21 cellular contexts compared by ENCODE assay signal in the genomic region with DNA sequence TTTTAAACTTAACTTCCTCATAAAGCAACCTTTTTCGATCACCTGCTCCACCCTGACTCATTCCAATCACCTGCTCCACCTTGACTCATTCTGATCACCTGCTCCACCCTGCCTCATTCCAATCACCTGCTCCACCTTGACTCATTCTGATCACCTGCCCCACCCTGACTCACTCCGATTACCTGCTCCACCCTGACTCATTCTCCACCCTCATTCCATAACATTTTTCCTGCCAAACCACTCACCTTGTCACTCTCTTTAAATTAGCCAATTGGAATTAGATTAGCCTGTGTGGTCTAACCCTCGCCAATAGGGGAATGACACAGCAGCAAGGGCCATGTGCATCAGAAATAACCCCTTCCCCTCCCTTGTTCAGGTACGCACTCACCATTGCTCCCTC. TPM values are rescaled to one million over a fixed set of nuclear protein-coding genes. Genes with fewer than 3 reads are reported as not detected.
DNase-seq lines count a peak whose midpoint lies in the region; ATAC-seq, FAIRE-seq and TF ChIP-seq lines count a peak whose summit lies in the region.
"Had no signal": no experiment of that assay in that cellular context is flagged by ENCODE, and none has a peak within 500 bp of the region (broad histone marks: within the 10 kb centered on the region; RNA-seq: fewer than 3 reads in every experiment).

No MANE protein-coding gene starts in this region.

- peaks cover 9% of the 10 kb centered on the region for H3K9me3 Mint-ChIP-seq in GM23338
- H3K9me3 Mint-ChIP-seq in natural killer cell, result no peaks in the 10 kb centered on the region
- H3K9me3 Mint-ChIP-seq: activated CD4-positive, alpha-beta memory T cell treated with anti-CD3 and anti-CD28 coated beads for 36 hours had no signal

- H3K56ac ChIP-seq in H1 (replicated peaks; ENCODE audit: insufficient read length, low read depth, low read length), result no peak overlapping the region

- peaks cover 11% of the 10 kb centered on the region for H3K4me1 ChIP-seq in GM23338 (ENCODE audit: insufficient read depth)
- H3K4me1 ChIP-seq in H1 (replicated peaks in 1 of 4; ENCODE audit: control insufficient read depth in 3 of 4, insufficient read depth in 4 of 4, low read length in 3 of 4), result peaks cover 0 to 6% (median 4%) of the 10 kb centered on the region in 4 experiments; a peak in 4 of 7 replicates
- H3K4me1 ChIP-seq: left lung, psoas muscle had no signal

- H3K27me3 ChIP-seq in GM23338 (ENCODE audit: insufficient read depth) (no peaks in the 10 kb centered on the region), H1 (replicated peaks in 1 of 4; ENCODE audit: control insufficient read depth in 3 of 4, extremely low read depth in 1 of 4, insufficient read depth in 3 of 4, low read length in 3 of 4) (no peaks in the 10 kb centered on the region)
- H3K27me3 ChIP-seq: left lung had no signal

- H3K36me3 Mint-ChIP-seq in GM23338 (ENCODE audit: low read depth), result peaks cover 13% of the 10 kb centered on the region
- no peaks in the 10 kb centered on the region for H3K36me3 Mint-ChIP-seq in natural killer cell

- H2BK15ac ChIP-seq in H1 (ENCODE audit: low read length), result no peak overlapping the region

- H3K27ac ChIP-seq in GM23338 (ENCODE audit: low read depth) (no peak overlapping the region), H1 (ENCODE audit: low read depth, low read length) (no peak overlapping the region)
- H3K27ac ChIP-seq: left lung, psoas muscle had no signal

- ATAC-seq in GM23338 (no peak), natural killer cell (no peak), GM19397 (IDR thresholded peaks at IDR 0.05; ENCODE audit: unreplicated experiment) (no peak)
- ATAC-seq: left lung, psoas muscle had no signal

- CTCF ChIA-PET in H1 (lab: Charles Lee; ENCODE audit: partially characterized antibody), result no interaction called here

- no peak overlapping the region for H2BK20ac ChIP-seq in H1 (ENCODE audit: low read length)

- H3K4me3 Mint-ChIP-seq in GM23338 (no peak overlapping the region), natural killer cell (no peak overlapping the region)
- H3K4me3 Mint-ChIP-seq: activated CD4-positive, alpha-beta memory T cell treated with anti-CD3 and anti-CD28 coated beads for 36 hours; activated T-cell treated with anti-CD3 and anti-CD28 coated beads, Interleukin-2, amount 50 U/mL, for 24 hours; CD8-positive, alpha-beta memory T cell had no signal

- POLR2A ChIA-PET in H1 (lab: Charles Lee; ENCODE audit: partially characterized antibody), result no interaction called here

- no peak overlapping the region for H3K9ac ChIP-seq in H1 (replicated peaks in 1 of 4; ENCODE audit: extremely low read depth in 1 of 4, low read depth in 3 of 4, low read length in 3 of 4)

- peaks cover 3% of the 10 kb centered on the region; the same call in 1 of the 2 replicates for H3K9me2 ChIP-seq in GM23338 (ENCODE audit: insufficient read depth)

- no peak for TF ChIP-seq POLR2A in H1 (IDR thresholded peaks at IDR 0.05; ENCODE audit: control extremely low read depth in 1 of 2, low read depth in 2 of 2, low read length in 2 of 2)

- in situ Hi-C loops in GM13977 (cut with MboI; ENCODE audit: low pct_unique_long_range_greater_than_20kb, low sequenced_read_pairs, unreplicated experiment), result no loop called here

- 85% methylated on average over 4 of the region's 4 CpGs; no CpG with 5 or more reads in 1 of the 2 experiments for WGBS in H1 (ENCODE audit: extremely low coverage in 1 of 2, insufficient coverage in 1 of 2, insufficient read length in 1 of 2, insufficient replicate concordance in 2 of 2, low coverage in 1 of 2, low lambda C conversion rate in 2 of 2, missing lambda C conversion rate in 1 of 2), 2 experiments

- no peak overlapping the region for H2BK120ac ChIP-seq in H1 (replicated peaks; ENCODE audit: low read depth, low read length)

- DNase-seq in GM23338 (ENCODE audit: low spot score) (peak; percentile 3), NCI-H226 (peak; percentile 55), H1 (ENCODE audit: low read depth in 1 of 2, low spot score in 2 of 2) (no peak), mucosa of gallbladder (ENCODE audit: low spot score) (peak; percentile 88), natural killer cell (no peak), GM13977 (ENCODE audit: low spot score) (no peak), NCI-H2171 treated with DMSO at 0.1 percent for 48 hours (lab: John Stamatoyannopoulos, UW) (no peak)
- DNase-seq: activated CD4-positive, alpha-beta memory T cell treated with anti-CD3 and anti-CD28 coated beads for 36 hours; activated naive CD4-positive, alpha-beta T cell; activated T-cell treated with anti-CD3 and anti-CD28 coated beads, Interleukin-2, amount 50 U/mL, for 24 hours; CD8-positive, alpha-beta memory T cell; effector CD8-positive, alpha-beta T cell; left lung; MV-4-11; NCI-H1694 treated with DMSO at 0.1 percent for 48 hours; NCI-H774; psoas muscle; small intestine; stimulated activated CD4-positive, alpha-beta T cell treated with anti-CD3 and anti-CD28 coated beads, Interleukin-4, amount 100 ng/mL, for 24 hours had no signal

- no peak for TF ChIP-seq CTCF in GM23338 (conservative IDR thresholded peaks at IDR 0.05; ENCODE audit: low read depth in 2 of 2)
- TF ChIP-seq CTCF in H1 (IDR thresholded peaks at IDR 0.05; ENCODE audit: control extremely low read depth in 1 of 3, insufficient read depth in 1 of 3, low read depth in 1 of 3, low read length in 3 of 3), result no peak
- TF ChIP-seq CTCF in natural killer cell (IDR thresholded peaks at IDR 0.05), result no peak
- no peak for TF ChIP-seq CTCF in GM13977 (IDR thresholded peaks at IDR 0.05; ENCODE audit: extremely low read depth, insufficient read depth, missing control alignments)

- H2AFZ ChIP-seq in GM23338, result no peak overlapping the region
- no peak overlapping the region for H2AFZ ChIP-seq in H1 (ENCODE audit: low read length)

- H3K27ac Mint-ChIP-seq in GM23338 (no peak overlapping the region), natural killer cell (peak overlapping the region in 1 of 2 donors; percentile 12)
- H3K27ac Mint-ChIP-seq: activated CD4-positive, alpha-beta memory T cell treated with anti-CD3 and anti-CD28 coated beads for 36 hours; activated T-cell treated with anti-CD3 and anti-CD28 coated beads, Interleukin-2, amount 50 U/mL, for 24 hours had no signal

- no peak for TF ChIP-seq EP300 in H1 (IDR thresholded peaks at IDR 0.05; ENCODE audit: borderline replicate concordance in 1 of 2, low read depth in 2 of 2, low read length in 2 of 2)

- H3K4me3 ChIP-seq in GM23338, result no peak overlapping the region
- no peak overlapping the region for H3K4me3 ChIP-seq in H1 (ENCODE audit: extremely low read depth in 1 of 4, insufficient read depth in 2 of 4, low read depth in 3 of 4, low read length in 4 of 4)
- H3K4me3 ChIP-seq: left lung, psoas muscle had no signal

- H3K79me1 ChIP-seq in H1 (ENCODE audit: low read depth, low read length), result no peaks in the 10 kb centered on the region

- FAIRE-seq in H1 (lab: Jason Lieb, UNC), result peak; percentile 55
- FAIRE-seq: astrocyte, small intestine had no signal

- no peak overlapping the region for H3K4ac ChIP-seq in H1 (replicated peaks; ENCODE audit: insufficient read length, low read depth, low read length)

- H3F3A ChIP-seq in GM23338 (replicated peaks; ENCODE audit: low read depth), result no peaks in the 10 kb centered on the region

- H2BK12ac ChIP-seq in H1 (ENCODE audit: low read depth, low read length), result no peak overlapping the region

- H3K4me1 Mint-ChIP-seq in GM23338, result peaks cover 18% of the 10 kb centered on the region
- H3K4me1 Mint-ChIP-seq in natural killer cell, result peaks cover 23 to 31% of the 10 kb centered on the region in 2 donors

- H3K18ac ChIP-seq in H1 (ENCODE audit: extremely low read depth, low read length), result no peak overlapping the region

- H3K14ac ChIP-seq in H1 (ENCODE audit: insufficient read length), result no peak overlapping the region

- no peaks in the 10 kb centered on the region for H3K9me3 ChIP-seq in H1 (ENCODE audit: insufficient read depth in 2 of 2, low read depth in 1 of 2, low read length in 1 of 2)
- H3K9me3 ChIP-seq: left lung, psoas muscle had no signal

- H3K23me2 ChIP-seq in H1 (ENCODE audit: low read depth, low read length), result no peaks in the 10 kb centered on the region; the same call in 1 of the 2 replicates

- H2AK5ac ChIP-seq in H1 (ENCODE audit: low read depth, low read length), result no peak overlapping the region

- H4K20me1 ChIP-seq in GM23338 (replicated peaks; ENCODE audit: insufficient read depth) (no peaks in the 10 kb centered on the region; the same call in 1 of the 2 replicates), H1 (replicated peaks in 1 of 2; ENCODE audit: control insufficient read depth in 1 of 2, insufficient read depth in 2 of 2, low read length in 2 of 2) (peaks cover 0 to 3% of the 10 kb centered on the region in 2 experiments)

- no peak overlapping the region for H2BK5ac ChIP-seq in H1 (ENCODE audit: low read depth, low read length)

- no peaks in the 10 kb centered on the region for H3K79me2 ChIP-seq in GM23338 (replicated peaks; ENCODE audit: insufficient read depth)
- H3K79me2 ChIP-seq in H1 (ENCODE audit: control insufficient read depth in 1 of 2, insufficient read depth in 2 of 2, low read length in 2 of 2), result no peaks in the 10 kb centered on the region

- H3K36me3 ChIP-seq in GM23338 (ENCODE audit: insufficient read depth), result no peaks in the 10 kb centered on the region
- no peaks in the 10 kb centered on the region for H3K36me3 ChIP-seq in H1 (ENCODE audit: control insufficient read depth in 2 of 4, insufficient read depth in 4 of 4, low read length in 3 of 4)
- H3K36me3 ChIP-seq: left lung had no signal

- TF ChIP-seq RAD21 in H1 (IDR thresholded peaks at IDR 0.05 in 1 of 2, conservative IDR thresholded peaks at IDR 0.05 in 1 of 2; ENCODE audit: low read depth in 2 of 2, low read length in 2 of 2), result no peak

- H3K27me3 Mint-ChIP-seq in GM23338 (ENCODE audit: insufficient read depth, low read depth, poor library complexity), result no peaks in the 10 kb centered on the region
- H3K27me3 Mint-ChIP-seq in natural killer cell (ENCODE audit: low read depth in 2 of 2), result no peaks in the 10 kb centered on the region
- H3K27me3 Mint-ChIP-seq: activated CD4-positive, alpha-beta memory T cell treated with anti-CD3 and anti-CD28 coated beads for 36 hours; activated T-cell treated with anti-CD3 and anti-CD28 coated beads, Interleukin-2, amount 50 U/mL, for 24 hours; CD8-positive, alpha-beta memory T cell had no signal

- no peak overlapping the region for H4K91ac ChIP-seq in H1 (replicated peaks; ENCODE audit: insufficient read length, low read length)

- H3K23ac ChIP-seq in H1 (ENCODE audit: insufficient read length), result no peak overlapping the region

- H4K8ac ChIP-seq in H1 (ENCODE audit: extremely low read depth, insufficient read depth, low read length), result no peak overlapping the region

- intact Hi-C loops in natural killer cell (cut with micrococcal nuclease), result no loop called here

- H3K4me2 ChIP-seq in GM23338, result no peak overlapping the region
- H3K4me2 ChIP-seq in H1 (ENCODE audit: insufficient read depth in 1 of 2, low read depth in 2 of 2, low read length in 2 of 2), result no peak overlapping the region

- no peak overlapping the region for H4K5ac ChIP-seq in H1 (ENCODE audit: insufficient read length, low read depth, low read length)

RNA-seq across cellular contexts. Expression of gene ZNF83, which starts 31.9 kb away (rescaled TPM):
- total RNA-seq in GM23338 (2014; rRNA removed; shearing (Covaris generic)), result 20.6 and 25.0 TPM in 2 replicates
- polyA plus RNA-seq in GM23338 (2016; fragmentation: Nextera tagmentation; extraction: Ambion mirVana) (11.9 and 16.2 TPM in 2 replicates), H1 (2011; rRNA removed) (9.8 and 13.2 TPM in 2 replicates)
- 19.4 and 19.7 TPM in 2 replicates for total RNA-seq in H1 (2021; fragmentation: NEBNext Ultra II Directional; extraction: Animal tissue kit (Norgen Biotek cat#: 25700))
- 15.5 TPM for polyA plus RNA-seq in H1 (2011; cell fraction: cytosol; rRNA removed)
- polyA plus RNA-seq in H1 (2011; cell fraction: nucleus; rRNA removed), result 17.9 TPM
- 12.7 to 20.3 TPM (median 15.5 TPM) in 4 replicates for polyA plus RNA-seq in H1 (2012, experiment 1 of 2)
- polyA plus RNA-seq in H1 (2012, experiment 2 of 2), result 0.92 TPM
- 21.9 TPM for polyA plus RNA-seq in H1 (2013, experiment 1 of 2)
- polyA plus RNA-seq in H1 (2013, experiment 2 of 2), result 18.9 TPM
- 19.4 and 23.9 TPM in 2 replicates for polyA minus RNA-seq in H1 (2011; rRNA and poly(A)+ RNA removed)
- 7.3 TPM for polyA minus RNA-seq in H1 (2011; cell fraction: cytosol; rRNA and poly(A)+ RNA removed)
- polyA minus RNA-seq in H1 (2011; cell fraction: nucleus; rRNA and poly(A)+ RNA removed), result 33.9 TPM
- total RNA-seq in mucosa of gallbladder (80.9 TPM), natural killer cell (100 to 1,000 TPM in 1 of 3 donors, 10 to 100 TPM in 2; 46.8 to 114 (median 96.9) TPM)

Comparison
In these comparisons a context has a peak if more than half of its experiments do, and no peak if none do; other contexts are left out.
1. DNase-seq: peak in GM23338 (single experiment), NCI-H226 (single experiment) and mucosa of gallbladder (single experiment); none in H1 (0 of 2), natural killer cell (single experiment), GM13977 (single experiment) and NCI-H2171 treated with DMSO at 0.1 percent for 48 hours (single experiment).